In genomic region chr19:51904331-51905165, GRCh38 we compare ENCODE assay signal across 8 cellular contexts. TPM values are rescaled to one million over a fixed set of nuclear protein-coding genes. Genes with fewer than 3 reads are reported as not detected.
DNase-seq lines count a peak whose midpoint lies in the region; ATAC-seq and TF ChIP-seq lines count a peak whose summit lies in the region.

TSS of gene ZNF649 (minus strand) at chr19:51905017. CDS start at chr19:51900107, 4,910 bp downstream.

- peak; percentile 89 for DNase-seq in D341Med (ENCODE audit: low spot score)
- peak; percentile 80 for DNase-seq in MV-4-11 (lab: John Stamatoyannopoulos, UW)
- peak; percentile 45 to 79 (median 71) for DNase-seq in T-cell
- peak; percentile 84 for DNase-seq in activated naive CD8-positive, alpha-beta T cell treated with anti-CD3 and anti-CD28 coated beads, Interleukin-2, amount 50 U/mL, for 24 hours
- DNase-seq in cardiac muscle cell (ENCODE audit: low read depth in 1 of 2, low spot score in 1 of 2) = peak; percentile 88 to 91
- DNase-seq in osteocyte (ENCODE audit: extremely low spot score, unreplicated experiment) = peak; percentile 93
- peak; percentile 92 for DNase-seq in testis

- H3K4me1 ChIP-seq in cardiac muscle cell (ENCODE audit: low read depth) (peaks cover 3% of the 10 kb centered on the region), testis (peaks cover 9% of the 10 kb centered on the region)

- peak; percentile 17 for TF ChIP-seq CTCF in cardiac muscle cell (IDR thresholded peaks at IDR 0.05; ENCODE audit: low read depth, low read length)
- no peak for TF ChIP-seq CTCF in osteocyte (IDR thresholded peaks at IDR 0.05)
- no peak for TF ChIP-seq CTCF in testis (IDR thresholded peaks at IDR 0.05)

- H3K27me3 ChIP-seq in cardiac muscle cell (no peaks in the 10 kb centered on the region), testis (no peaks in the 10 kb centered on the region)

- H3K9me3 Mint-ChIP-seq in T-cell (peaks cover 10 to 63% (median 47%) of the 10 kb centered on the region in 3 donors), osteocyte (ENCODE audit: unreplicated experiment) (peaks cover 43% of the 10 kb centered on the region)
- peaks cover 68% of the 10 kb centered on the region for H3K9me3 Mint-ChIP-seq in activated naive CD8-positive, alpha-beta T cell treated with anti-CD3 and anti-CD28 coated beads, Interleukin-2, amount 50 U/mL, for 24 hours

- H3K9me3 ChIP-seq in cardiac muscle cell (ENCODE audit: low read depth) (no peaks in the 10 kb centered on the region), testis (no peaks in the 10 kb centered on the region)

- CTCF ChIA-PET in T-cell (lab: Charles Lee) = no interaction called here

- intact Hi-C loops in testis (cut with DNase I; ENCODE audit: low total_unique reads) = no loop called here

- H3K36me3 Mint-ChIP-seq in T-cell (peaks cover 66% of the 10 kb centered on the region), osteocyte (ENCODE audit: unreplicated experiment) (peaks cover 23% of the 10 kb centered on the region)
- H3K36me3 Mint-ChIP-seq in activated naive CD8-positive, alpha-beta T cell treated with anti-CD3 and anti-CD28 coated beads, Interleukin-2, amount 50 U/mL, for 24 hours (ENCODE audit: low read depth) = peaks cover 87% of the 10 kb centered on the region

- peak within 1 kb of the TSS; percentile 88 to 100 (median 99) for H3K4me3 Mint-ChIP-seq in T-cell
- peak within 1 kb of the TSS; percentile 98 for H3K4me3 Mint-ChIP-seq in activated naive CD8-positive, alpha-beta T cell treated with anti-CD3 and anti-CD28 coated beads, Interleukin-2, amount 50 U/mL, for 24 hours
- H3K4me3 Mint-ChIP-seq in osteocyte (ENCODE audit: unreplicated experiment) = peak within 1 kb of the TSS; percentile 99

- H3K27ac ChIP-seq in cardiac muscle cell = peak within 1 kb of the TSS; percentile 93
- H3K27ac ChIP-seq in testis = peak within 1 kb of the TSS; percentile 80 to 81

- ATAC-seq in GM21576 (IDR thresholded peaks at IDR 0.05; ENCODE audit: unreplicated experiment) = peak; percentile 66
- peak; percentile 93 to 98 (median 96) for ATAC-seq in T-cell (replicated peaks in 1 of 4)
- peak; percentile 87 for ATAC-seq in activated naive CD8-positive, alpha-beta T cell treated with anti-CD3 and anti-CD28 coated beads, Interleukin-2, amount 50 U/mL, for 24 hours

- POLR2A ChIA-PET in T-cell (lab: Charles Lee) = no interaction called here

- peaks cover 7% of the 10 kb centered on the region for H3K36me3 ChIP-seq in cardiac muscle cell
- H3K36me3 ChIP-seq in testis (ENCODE audit: low read depth, missing control alignments) = no peaks in the 10 kb centered on the region

- H3K27ac Mint-ChIP-seq in T-cell (peak within 1 kb of the TSS; percentile 96 to 98), osteocyte (ENCODE audit: unreplicated experiment) (peak within 1 kb of the TSS; percentile 95)
- peak within 1 kb of the TSS; percentile 97 for H3K27ac Mint-ChIP-seq in activated naive CD8-positive, alpha-beta T cell treated with anti-CD3 and anti-CD28 coated beads, Interleukin-2, amount 50 U/mL, for 24 hours

- H3K4me3 ChIP-seq in cardiac muscle cell (peak within 1 kb of the TSS; percentile 86), testis (peak within 1 kb of the TSS; percentile 66 to 91)

- no peak for TF ChIP-seq POLR2A in testis (IDR thresholded peaks at IDR 0.05)

- peaks cover 5 to 23% of the 10 kb centered on the region in 2 donors for H3K27me3 Mint-ChIP-seq in T-cell
- peaks cover 18% of the 10 kb centered on the region for H3K27me3 Mint-ChIP-seq in activated naive CD8-positive, alpha-beta T cell treated with anti-CD3 and anti-CD28 coated beads, Interleukin-2, amount 50 U/mL, for 24 hours
- H3K27me3 Mint-ChIP-seq in osteocyte (ENCODE audit: unreplicated experiment) = peaks cover 7% of the 10 kb centered on the region

- 1 to 2% methylated on average over 40 to 43 of the region's 43 CpGs for WGBS in testis, 2 donors

- H3K4me1 Mint-ChIP-seq in T-cell = peaks cover 26 to 27% (median 27%) of the 10 kb centered on the region in 3 donors
- peaks cover 25% of the 10 kb centered on the region for H3K4me1 Mint-ChIP-seq in activated naive CD8-positive, alpha-beta T cell treated with anti-CD3 and anti-CD28 coated beads, Interleukin-2, amount 50 U/mL, for 24 hours
- peaks cover 19% of the 10 kb centered on the region for H3K4me1 Mint-ChIP-seq in osteocyte (ENCODE audit: unreplicated experiment)

RNA-seq across cellular contexts. Expression of gene ZNF649, which starts in this region (rescaled TPM):
- total RNA-seq in T-cell (10 to 100 TPM; 12.4 to 28.2 (median 23.8) TPM), cardiac muscle cell (17.3 and 26.3 TPM in 2 replicates), osteocyte (12.6 and 13.6 TPM in 2 replicates), testis (10 to 100 TPM; 12.2 to 12.4 TPM)
- polyA plus RNA-seq in cardiac muscle cell (17.4 and 18.1 TPM in 2 replicates), testis (ENCODE audit: insufficient read depth, low read depth, low replicate concordance) (8.7 TPM)

Comparison
In these comparisons a context has a peak if more than half of its experiments do, and no peak if none do; other contexts are left out.
1. Peak in every context shown above with its lines: DNase-seq, ATAC-seq, H3K4me3 ChIP-seq and H3K27ac ChIP-seq.